Comparison of ENCODE assay signal across 8 cellular contexts in genomic region chr7:129224251-129225205, GRCh38. TPM values are rescaled to one million over a fixed set of nuclear protein-coding genes. Genes with fewer than 3 reads are reported as not detected.
DNase-seq lines count a peak whose midpoint lies in the region; ATAC-seq and TF ChIP-seq lines count a peak whose summit lies in the region.

TSS of gene AHCYL2 (plus strand) at chr7:129225030.

- no peaks in the 10 kb centered on the region for H3K9me3 ChIP-seq in upper lobe of left lung

- peak within 1 kb of the TSS; percentile 96 to 98 (median 96) for H3K27ac ChIP-seq in upper lobe of left lung

- peak in 1 of 4 donors; percentile 61 for TF ChIP-seq POLR2A in upper lobe of left lung (IDR thresholded peaks at IDR 0.05)

- peaks cover 8 to 16% (median 12%) of the 10 kb centered on the region in 4 donors for H3K4me1 ChIP-seq in upper lobe of left lung

- H3K36me3 ChIP-seq in upper lobe of left lung = no peaks in the 10 kb centered on the region

- ATAC-seq in GM18498 (IDR thresholded peaks at IDR 0.05; ENCODE audit: unreplicated experiment) (peak; percentile 92), HG02885 (IDR thresholded peaks at IDR 0.05; ENCODE audit: poor library complexity, unreplicated experiment) (peak; percentile 91), left cardiac atrium (peak; percentile 99), upper lobe of left lung (ENCODE audit: low FRiP score in 2 of 2) (peak; percentile 99 to 100)

- TF ChIP-seq EP300 in upper lobe of left lung (IDR thresholded peaks at IDR 0.05) = no peak

- no peak for TF ChIP-seq CTCF in upper lobe of left lung (IDR thresholded peaks at IDR 0.05)

- intact Hi-C loops in T-helper 1 cell treated with Interleukin-12 subunit alpha and Interleukin-12 subunit beta and Interleukin-4 antibody, amounts not matched to agents 30 ng/mL and 1 ng/mL, for 36 hours (cut with micrococcal nuclease) = loop anchor here (1.0 to 10.0 kb wide), 25 partner anchors 47 to 1884 kb away; partner anchors contain the start of genes ARF5, ATP6V1F, CALU and COPG2
- intact Hi-C loops in left cardiac atrium (cut with DNase I) (no loop called here), posterior vena cava (cut with DNase I) (no loop called here)

- no peaks in the 10 kb centered on the region for H3K27me3 ChIP-seq in upper lobe of left lung

- peak; percentile 92 for DNase-seq in NCI-H1694 (lab: John Stamatoyannopoulos, UW)
- peak; percentile 95 for DNase-seq in amniotic epithelial cell (ENCODE audit: low read depth)
- DNase-seq in left cardiac atrium = peak; percentile 99
- peak; percentile 99 for DNase-seq in posterior vena cava (ENCODE audit: low spot score)
- peak; percentile 98 to 100 for DNase-seq in upper lobe of left lung

- H3K4me3 ChIP-seq in upper lobe of left lung = peak within 1 kb of the TSS; percentile 66 to 100 (median 92)

- WGBS in upper lobe of left lung, 2 donors = 0 to 1% methylated on average over 27 to 30 of the region's 63 CpGs

RNA-seq across cellular contexts. Expression of gene AHCYL2, which starts in this region (rescaled TPM):
- 26.0 and 26.6 TPM in 2 replicates for total RNA-seq in T-helper 1 cell treated with Interleukin-12 subunit alpha and Interleukin-12 subunit beta and Interleukin-4 antibody, amounts not matched to agents 30 ng/mL and 1 ng/mL, for 36 hours
- total RNA-seq in left cardiac atrium (1 to 10 TPM; 5.7 to 6.4 TPM), posterior vena cava (10 to 100 TPM; 11.2 to 13.6 TPM), upper lobe of left lung (100 to 1,000 TPM in 4 of 6 donors, 10 to 100 TPM in 2; 41.9 to 197 (median 110) TPM)

Comparison
In these comparisons a context has a peak if more than half of its experiments do, and no peak if none do; other contexts are left out.
1. Peak in every context shown above with its lines: DNase-seq, ATAC-seq, H3K4me3 ChIP-seq and H3K27ac ChIP-seq.